ENCODE assay signal across 23 cellular contexts in the genomic region with DNA sequence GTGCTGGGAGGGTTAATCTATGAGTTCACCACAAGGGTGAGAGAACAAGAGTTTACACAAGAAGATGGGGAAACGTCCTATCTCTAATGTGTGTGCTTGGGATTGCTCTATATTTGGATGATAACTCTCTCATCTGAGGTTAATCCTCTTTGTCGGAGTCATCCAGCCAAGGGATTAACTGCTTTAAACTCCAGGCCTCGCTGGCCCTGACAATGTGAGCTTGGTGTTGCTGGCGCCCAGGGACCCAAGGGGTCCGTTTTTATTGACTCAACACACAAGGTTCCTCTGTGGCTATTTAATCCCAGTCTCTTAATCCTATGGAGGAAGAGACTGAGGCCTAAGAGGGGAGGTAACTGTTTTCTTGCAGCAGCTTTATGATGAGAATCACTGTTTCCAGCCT. TPM values are rescaled to one million over a fixed set of nuclear protein-coding genes. Genes with fewer than 3 reads are reported as not detected.
A peak's percentile ranks its signal among the peaks of the same experiment; 100 is the strongest.
DNase-seq lines count a peak whose midpoint lies in the region; ATAC-seq, FAIRE-seq and TF ChIP-seq lines count a peak whose summit lies in the region.
"Had no signal": no experiment of that assay in that cellular context is flagged by ENCODE, and none has a peak within 500 bp of the region (broad histone marks: within the 10 kb centered on the region; RNA-seq: fewer than 3 reads in every experiment).

No MANE protein-coding gene starts in this region.

- no peak for TF ChIP-seq POLR2A in body of pancreas (IDR thresholded peaks at IDR 0.05)
- TF ChIP-seq POLR2A in esophagus muscularis mucosa (IDR thresholded peaks at IDR 0.05; ENCODE audit: low read depth) = no peak

- H3K36me3 ChIP-seq in body of pancreas (replicated peaks in 1 of 2; ENCODE audit: insufficient read depth in 1 of 2, low read depth in 2 of 2) (no peaks in the 10 kb centered on the region), esophagus muscularis mucosa (no peaks in the 10 kb centered on the region)
- H3K36me3 ChIP-seq: BLaER1, HAP-1 had no signal

- intact Hi-C loops in body of pancreas (cut with DNase I) = no loop called here
- intact Hi-C loops in esophagus muscularis mucosa (cut with DNase I) = no loop called here

- no peak overlapping the region for H3K27ac Mint-ChIP-seq in type B pancreatic cell
- H3K27ac Mint-ChIP-seq: CD4-positive, alpha-beta memory T cell had no signal

- peak overlapping the region in 3 of 4 donors; percentile 70 to 80 (median 74) for H3K27ac ChIP-seq in body of pancreas
- H3K27ac ChIP-seq in esophagus muscularis mucosa (replicated peaks in 1 of 4) = no peak overlapping the region
- H3K27ac ChIP-seq: BLaER1 had no signal

- no peaks in the 10 kb centered on the region for H3K36me3 Mint-ChIP-seq in type B pancreatic cell
- H3K36me3 Mint-ChIP-seq: CD14-positive monocyte; CD4-positive, alpha-beta memory T cell had no signal

- peaks cover 10% of the 10 kb centered on the region for H3K27me3 Mint-ChIP-seq in type B pancreatic cell

- H3K9me3 Mint-ChIP-seq in type B pancreatic cell = peaks cover 11% of the 10 kb centered on the region

- H3K4me1 ChIP-seq in body of pancreas (peaks cover 14% of the 10 kb centered on the region), esophagus muscularis mucosa (peaks cover 0 to 17% (median 2%) of the 10 kb centered on the region in 4 donors)
- H3K4me1 ChIP-seq: BLaER1, HAP-1 had no signal

- TF ChIP-seq CTCF in D721Med (IDR thresholded peaks at IDR 0.05; ENCODE audit: insufficient read depth, missing control alignments) = no peak
- no peak for TF ChIP-seq CTCF in body of pancreas (IDR thresholded peaks at IDR 0.05)
- no peak for TF ChIP-seq CTCF in esophagus muscularis mucosa (IDR thresholded peaks at IDR 0.05)
- no peak for TF ChIP-seq CTCF in type B pancreatic cell (conservative IDR thresholded peaks at IDR 0.05)

- WGBS in body of pancreas, 2 donors = 52 to 70% methylated on average over 5 of the region's 5 CpGs
- 65% methylated on average over 5 of the region's 5 CpGs for WGBS in esophagus muscularis mucosa

- H3K4me3 Mint-ChIP-seq in type B pancreatic cell = no peak overlapping the region
- H3K4me3 Mint-ChIP-seq: CD14-positive monocyte; CD4-positive, alpha-beta memory T cell had no signal

- H3K4me1 Mint-ChIP-seq in type B pancreatic cell (ENCODE audit: unreplicated experiment) = peaks cover 9% of the 10 kb centered on the region
- H3K4me1 Mint-ChIP-seq: CD14-positive monocyte; CD4-positive, alpha-beta memory T cell had no signal

- no peak overlapping the region for H3K4me3 ChIP-seq in body of pancreas
- H3K4me3 ChIP-seq in esophagus muscularis mucosa = no peak overlapping the region
- H3K4me3 ChIP-seq: BLaER1, GM12878, HAP-1 had no signal

- no peaks in the 10 kb centered on the region for H3K27me3 ChIP-seq in body of pancreas
- H3K27me3 ChIP-seq in esophagus muscularis mucosa = peaks cover 0 to 8% (median 0%) of the 10 kb centered on the region in 4 donors
- H3K27me3 ChIP-seq: BLaER1 had no signal

- peak; percentile 45 for DNase-seq in D721Med (ENCODE audit: insufficient read length, low spot score)
- peak; percentile 98 for DNase-seq in NCI-H82 (lab: John Stamatoyannopoulos, UW)
- no peak for DNase-seq in body of pancreas
- DNase-seq in esophagus muscularis mucosa (ENCODE audit: extremely low spot score) = peak; percentile 42
- DNase-seq in KG1 (lab: John Stamatoyannopoulos, UW) = no peak
- no peak for DNase-seq in RKO (ENCODE audit: low spot score)
- DNase-seq in type B pancreatic cell (ENCODE audit: extremely low spot score, unreplicated experiment) = no peak
- DNase-seq: 8988T; CD4-positive, alpha-beta memory T cell; DMS 273 treated with DMSO at 0.1 percent for 48 hours; DMS53; DND-41; EL; IMR-90 had no signal

- ATAC-seq in body of pancreas (no peak), HG03159 (IDR thresholded peaks at IDR 0.05; ENCODE audit: unreplicated experiment) (no peak)
- ATAC-seq: GM12878 had no signal

- H3K9me3 ChIP-seq in body of pancreas (no peaks in the 10 kb centered on the region), esophagus muscularis mucosa (no peaks in the 10 kb centered on the region)
- H3K9me3 ChIP-seq: BLaER1, HAP-1 had no signal

- peak; percentile 97 for FAIRE-seq in D721Med (lab: Jason Lieb, UNC)
- FAIRE-seq: GM12878, GM19239, H1, HTR-8/SVneo had no signal

- no peak for TF ChIP-seq EP300 in esophagus muscularis mucosa (IDR thresholded peaks at IDR 0.05)

RNA-seq across cellular contexts. Expression of a gene that starts 14.2 kb away (rescaled TPM):
- total RNA-seq in body of pancreas = 10 to 100 TPM in 1 of 2 donors, under 1 TPM in 1; 0.78 to 20.4 TPM
- total RNA-seq in esophagus muscularis mucosa = 1 to 10 TPM; 1.9 to 3.0 (median 2.1) TPM
- total RNA-seq in type B pancreatic cell (ENCODE audit: low replicate concordance) = 1.7 and 3.1 TPM in 2 replicates
- total RNA-seq: G401, IMR-90 had no signal

Comparison
In these comparisons a context has a peak if more than half of its experiments do, and no peak if none do; other contexts are left out.
1. DNase-seq: peak in D721Med (single experiment), NCI-H82 (single experiment) and esophagus muscularis mucosa (single experiment); none in body of pancreas (0 of 4), KG1 (single experiment), RKO (single experiment) and type B pancreatic cell (single experiment).
2. H3K27ac ChIP-seq: peak in body of pancreas (3 of 4); none in esophagus muscularis mucosa (0 of 4).